In the genomic region with DNA sequence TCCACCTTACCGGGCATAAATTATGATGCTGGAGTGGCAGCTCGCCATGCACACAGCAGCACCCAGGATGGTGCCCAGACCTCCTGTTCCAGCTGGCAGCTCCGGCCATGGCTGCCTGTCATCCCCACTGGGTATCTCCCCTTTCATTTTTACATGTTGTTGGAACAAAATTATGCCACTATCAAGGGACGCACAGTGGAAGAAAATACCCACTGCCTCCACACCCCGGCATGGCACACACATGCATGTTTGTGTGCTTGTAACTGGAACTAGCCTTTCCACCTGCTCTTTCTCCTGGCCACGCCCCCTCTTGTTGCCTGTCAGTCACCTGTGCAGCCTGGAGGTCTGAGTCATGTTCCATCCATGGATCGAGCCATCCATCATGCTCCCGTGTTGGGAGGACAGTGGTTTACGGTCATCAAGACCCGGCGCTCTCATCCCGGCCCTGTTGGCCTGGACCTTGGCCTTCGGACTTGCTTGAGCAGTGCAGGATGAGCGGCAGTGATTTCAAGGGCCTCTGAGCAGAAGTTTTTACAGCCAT, we compare ENCODE assay signal across 16 cellular contexts.
DNase-seq lines count a peak whose midpoint lies in the region; ATAC-seq and TF ChIP-seq lines count a peak whose summit lies in the region.
"Had no signal": no experiment of that assay in that cellular context is flagged by ENCODE, and none has a peak within 500 bp of the region (broad histone marks: within the 10 kb centered on the region; RNA-seq: fewer than 3 reads in every experiment).

No MANE protein-coding gene starts in this region.

- no peak overlapping the region for H3K27ac Mint-ChIP-seq in activated CD4-positive, alpha-beta memory T cell treated with anti-CD3 and anti-CD28 coated beads, Interleukin-2, amount 10 ng/mL, durations not matched to agents 7 days and 5 days
- no peak overlapping the region for H3K27ac Mint-ChIP-seq in activated T-helper 17 cell treated with anti-CD3 and anti-CD28 coated beads, Interleukin-2, amount 50 U/mL, for 72 hours
- H3K27ac Mint-ChIP-seq: brain had no signal

- ATAC-seq in heart left ventricle, result no peak
- ATAC-seq in left cardiac atrium, result no peak
- no peak for ATAC-seq in omental fat pad (ENCODE audit: low FRiP score)
- no peak for ATAC-seq in GM19395 (IDR thresholded peaks at IDR 0.05; ENCODE audit: unreplicated experiment)
- ATAC-seq in activated T-helper 17 cell treated with anti-CD3 and anti-CD28 coated beads, Interleukin-2, amount 50 U/mL, for 72 hours (replicated peaks), result no peak
- no peak for ATAC-seq in GM21619 (IDR thresholded peaks at IDR 0.05; ENCODE audit: unreplicated experiment)

- no peak for TF ChIP-seq POLR2A in heart left ventricle (IDR thresholded peaks at IDR 0.05)

- peaks cover 4% of the 10 kb centered on the region for H3K9me3 Mint-ChIP-seq in activated CD4-positive, alpha-beta memory T cell treated with anti-CD3 and anti-CD28 coated beads, Interleukin-2, amount 10 ng/mL, durations not matched to agents 7 days and 5 days
- H3K9me3 Mint-ChIP-seq in activated T-helper 17 cell treated with anti-CD3 and anti-CD28 coated beads, Interleukin-2, amount 50 U/mL, for 72 hours, result no peaks in the 10 kb centered on the region

- H3K9me3 ChIP-seq in heart left ventricle, result no peaks in the 10 kb centered on the region
- H3K9me3 ChIP-seq: BLaER1, thyroid gland had no signal

- intact Hi-C loops in heart left ventricle (cut with DNase I), result no loop called here
- intact Hi-C loops in left cardiac atrium (cut with DNase I), result no loop called here

- H3K27ac ChIP-seq in heart left ventricle, result no peak overlapping the region
- H3K27ac ChIP-seq: BLaER1, thyroid gland had no signal

- H3K4me3 ChIP-seq in heart left ventricle, result no peak overlapping the region
- H3K4me3 ChIP-seq: BLaER1, thyroid gland had no signal

- H3K4me3 Mint-ChIP-seq in activated CD4-positive, alpha-beta memory T cell treated with anti-CD3 and anti-CD28 coated beads, Interleukin-2, amount 10 ng/mL, durations not matched to agents 7 days and 5 days, result no peak overlapping the region
- H3K4me3 Mint-ChIP-seq in activated T-helper 17 cell treated with anti-CD3 and anti-CD28 coated beads, Interleukin-2, amount 50 U/mL, for 72 hours, result no peak overlapping the region
- H3K4me3 Mint-ChIP-seq: brain had no signal

- CTCF ChIA-PET in activated CD4-positive, alpha-beta memory T cell treated with anti-CD3 and anti-CD28 coated beads, Interleukin-2, amount 10 ng/mL, durations not matched to agents 7 days and 5 days (lab: Charles Lee), result no interaction called here

- H3K27me3 Mint-ChIP-seq in activated CD4-positive, alpha-beta memory T cell treated with anti-CD3 and anti-CD28 coated beads, Interleukin-2, amount 10 ng/mL, durations not matched to agents 7 days and 5 days, result no peaks in the 10 kb centered on the region
- peaks cover 13% of the 10 kb centered on the region for H3K27me3 Mint-ChIP-seq in activated T-helper 17 cell treated with anti-CD3 and anti-CD28 coated beads, Interleukin-2, amount 50 U/mL, for 72 hours
- H3K27me3 Mint-ChIP-seq: brain had no signal

- no peaks in the 10 kb centered on the region for H3K4me1 Mint-ChIP-seq in activated CD4-positive, alpha-beta memory T cell treated with anti-CD3 and anti-CD28 coated beads, Interleukin-2, amount 10 ng/mL, durations not matched to agents 7 days and 5 days
- no peaks in the 10 kb centered on the region for H3K4me1 Mint-ChIP-seq in activated T-helper 17 cell treated with anti-CD3 and anti-CD28 coated beads, Interleukin-2, amount 50 U/mL, for 72 hours
- H3K4me1 Mint-ChIP-seq: brain had no signal

- DNase-seq in heart left ventricle (peak in 3 of 5 donors; percentile 4 to 12 (median 6)), left cardiac atrium (no peak), omental fat pad (ENCODE audit: low spot score) (peak; percentile 21)
- peak; percentile 10 for DNase-seq in activated CD4-positive, alpha-beta memory T cell treated with anti-CD3 and anti-CD28 coated beads, Interleukin-2, amount 10 ng/mL, durations not matched to agents 7 days and 5 days
- DNase-seq: activated CD4-positive, alpha-beta T cell treated with anti-CD3 and anti-CD28 coated beads, Interleukin-2, amount 50 U/mL, for 1 hour; DND-41; effector memory CD4-positive, alpha-beta T cell; midbrain; NCI-H774; occipital lobe; thyroid gland had no signal

- peaks cover 0 to 16% (median 0%) of the 10 kb centered on the region in 9 donors for H3K27me3 ChIP-seq in heart left ventricle
- H3K27me3 ChIP-seq: thyroid gland had no signal

- TF ChIP-seq CTCF in heart left ventricle (IDR thresholded peaks at IDR 0.05) (no peak), omental fat pad (IDR thresholded peaks at IDR 0.05) (no peak)

- no peaks in the 10 kb centered on the region for H3K4me1 ChIP-seq in heart left ventricle
- H3K4me1 ChIP-seq: BLaER1, thyroid gland had no signal

- no peaks in the 10 kb centered on the region for H3K36me3 ChIP-seq in heart left ventricle
- H3K36me3 ChIP-seq: BLaER1, thyroid gland had no signal

- H3K36me3 Mint-ChIP-seq in activated CD4-positive, alpha-beta memory T cell treated with anti-CD3 and anti-CD28 coated beads, Interleukin-2, amount 10 ng/mL, durations not matched to agents 7 days and 5 days (ENCODE audit: low read depth), result no peaks in the 10 kb centered on the region
- no peaks in the 10 kb centered on the region for H3K36me3 Mint-ChIP-seq in activated T-helper 17 cell treated with anti-CD3 and anti-CD28 coated beads, Interleukin-2, amount 50 U/mL, for 72 hours (ENCODE audit: low read depth)

- POLR2A ChIA-PET in activated CD4-positive, alpha-beta memory T cell treated with anti-CD3 and anti-CD28 coated beads, Interleukin-2, amount 10 ng/mL, durations not matched to agents 7 days and 5 days (lab: Charles Lee), result no interaction called here

- WGBS in heart left ventricle, 4 donors, result 85 to 91% (median 87%) methylated on average over 14 of the region's 14 CpGs
